26 cellular contexts compared by ENCODE assay signal in the genomic region with DNA sequence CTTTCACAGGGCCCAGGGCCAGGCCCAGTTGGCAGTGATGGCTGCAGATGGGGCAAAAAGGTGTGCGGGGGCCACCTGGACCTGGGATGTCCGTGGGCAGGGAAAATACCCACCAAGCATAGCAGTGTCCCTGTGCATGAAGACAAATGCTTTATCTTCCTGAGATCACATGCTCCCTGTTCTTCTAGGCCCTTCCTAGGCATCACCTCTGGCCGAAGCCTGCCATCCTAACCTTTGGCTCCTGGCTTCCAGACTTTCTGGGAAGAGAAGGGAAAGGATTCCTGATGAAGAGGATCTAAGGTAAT.
"Had no signal": no experiment of that assay in that cellular context is flagged by ENCODE, and none has a peak within 500 bp of the region (broad histone marks: within the 10 kb centered on the region; RNA-seq: fewer than 3 reads in every experiment).

No MANE protein-coding gene starts in this region.

- H3K4me1 ChIP-seq: left lung, pancreas, prostate gland, uterus had no signal

- FAIRE-seq: astrocyte, pancreas, small intestine had no signal

- DNase-seq: activated CD4-positive, alpha-beta T cell treated with anti-CD3 and anti-CD28 coated beads for 4 hours; activated CD4-positive, alpha-beta T cell treated with anti-CD3 and anti-CD28 coated beads, Interleukin-2, amount 50 U/mL, for 48 hours; activated CD8-positive, alpha-beta memory T cell treated with anti-CD3 and anti-CD28 coated beads for 24 hours; activated naive CD4-positive, alpha-beta T cell treated with anti-CD3 and anti-CD28 coated beads for 36 hours; activated naive CD8-positive, alpha-beta T cell treated with anti-CD3 and anti-CD28 coated beads, Interleukin-2, amount 10 ng/mL, durations not matched to agents 7 days and 5 days; amniotic stem cell; brain microvascular endothelial cell; caudate nucleus; effector CD4-positive, alpha-beta T cell; foreskin fibroblast; heart left ventricle; kidney glomerular epithelial cell; mesendoderm; nephron progenitor cell; nucleus accumbens; retina; small intestine; stimulated activated naive CD4-positive, alpha-beta T cell treated with Interleukin-2 at 50 U/mL for 16 hours; testis; trophoblast cell had no signal

- H3K27ac ChIP-seq: brain microvascular endothelial cell, heart left ventricle, left lung, pancreas, prostate gland, uterus had no signal

- ATAC-seq: pancreas had no signal

- H3K27me3 ChIP-seq: brain microvascular endothelial cell, heart left ventricle, left lung, pancreas, testis, uterus had no signal

- H3K36me3 ChIP-seq: brain microvascular endothelial cell, heart left ventricle, left lung, pancreas, prostate gland, uterus had no signal

- H3K9me3 ChIP-seq: heart left ventricle, left lung, pancreas, prostate gland, testis, uterus had no signal

- H3K4me3 ChIP-seq: heart left ventricle, left lung, lung, pancreas, prostate gland, testis, uterus had no signal
